In the genomic region with DNA sequence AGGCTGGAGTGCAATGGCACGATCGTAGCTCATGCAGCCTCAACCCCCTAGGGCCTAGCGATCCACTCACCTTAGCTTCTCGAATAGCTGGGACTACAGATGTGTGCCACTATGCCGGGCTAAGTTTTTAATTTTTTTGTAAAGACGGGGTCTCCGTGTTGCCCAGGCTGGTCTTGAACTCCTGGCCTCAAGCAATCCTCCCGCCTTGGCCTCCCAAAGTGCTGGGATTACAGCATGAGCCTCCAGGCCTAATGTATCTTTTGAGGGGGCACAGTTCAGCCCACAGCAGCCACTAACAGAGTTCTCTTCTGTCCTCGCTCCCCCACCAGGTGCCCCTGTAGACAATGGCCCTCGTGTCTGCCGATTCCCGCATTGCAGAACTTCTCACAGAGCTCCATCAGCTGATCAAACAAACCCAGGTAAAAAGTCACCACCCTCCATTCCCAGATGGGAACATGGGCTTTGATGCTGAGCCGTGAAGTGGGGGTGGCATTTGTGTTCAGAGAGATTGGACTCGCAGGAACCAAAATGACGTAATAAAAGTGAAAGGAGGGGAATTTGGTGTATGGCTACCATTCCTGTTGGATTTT, we compare ENCODE assay signal across 1 cellular context.
TF ChIP-seq lines count a peak whose summit lies in the region.

No MANE protein-coding gene starts in this region.

TF ChIP-seq in HepG2, 621 proteins besides CTCF, POLR2A, EP300 and RAD21 (continued from another document):
- TF ChIP-seq TFAP4 (IDR thresholded peaks at IDR 0.05; ENCODE audit: borderline replicate concordance, low read depth) = peak; percentile 94
TF ChIP-seq in HepG2: peak in this region for 25.
